Comparison of ENCODE assay signal across 18 cellular contexts in genomic region chr1:110464340-110464739, GRCh38. TPM values are rescaled to one million over a fixed set of nuclear protein-coding genes. Genes with fewer than 3 reads are reported as not detected.
DNase-seq lines count a peak whose midpoint lies in the region; ATAC-seq and TF ChIP-seq lines count a peak whose summit lies in the region.
"Had no signal": no experiment of that assay in that cellular context is flagged by ENCODE, and none has a peak within 500 bp of the region (broad histone marks: within the 10 kb centered on the region; RNA-seq: fewer than 3 reads in every experiment).

No MANE protein-coding gene starts in this region.

- no peaks in the 10 kb centered on the region for H3K27me3 ChIP-seq in Caco-2 (replicated peaks; ENCODE audit: control insufficient read depth, insufficient read depth, low read length)
- H3K27me3 ChIP-seq in RWPE2 (ENCODE audit: insufficient read depth, poor library complexity, severe bottlenecking): no peaks in the 10 kb centered on the region
- no peaks in the 10 kb centered on the region for H3K27me3 ChIP-seq in aorta (ENCODE audit: control insufficient read depth in 1 of 2, insufficient read depth in 2 of 2, low read length in 1 of 2)
- H3K27me3 ChIP-seq: ovary had no signal

- H3K27ac ChIP-seq in RWPE2 (ENCODE audit: poor library complexity, severe bottlenecking): peak overlapping the region; percentile 65
- no peak overlapping the region for H3K27ac ChIP-seq in aorta (ENCODE audit: low read depth in 1 of 2, low read length in 2 of 2)
- H3K27ac ChIP-seq: ovary had no signal

- H3K27me3 Mint-ChIP-seq in Caco-2 (ENCODE audit: insufficient read depth, unreplicated experiment): no peaks in the 10 kb centered on the region

- no peak overlapping the region for H3K4me3 ChIP-seq in Caco-2 (ENCODE audit: low read depth, low read length)
- no peak overlapping the region for H3K4me3 ChIP-seq in RWPE2 (ENCODE audit: severe bottlenecking)
- H3K4me3 ChIP-seq in aorta (ENCODE audit: low read length in 2 of 2): no peak overlapping the region
- H3K4me3 ChIP-seq: GM23338, ovary had no signal

- WGBS in aorta, 2 donors: 77 to 84% methylated on average over 2 of the region's 2 CpGs

- CTCF ChIA-PET in Caco-2 (lab: Charles Lee): interaction anchor here (0.6 to 2.5 kb wide), 9 partner anchors 13 to 639 kb away, joined by 3 to 30 read pairs (median 5); partner anchors contain the start of gene RBM15

- no peaks in the 10 kb centered on the region for H3K36me3 ChIP-seq in Caco-2 (ENCODE audit: control insufficient read depth, insufficient read depth, low read length)
- no peaks in the 10 kb centered on the region for H3K36me3 ChIP-seq in RWPE2 (ENCODE audit: low read depth)
- H3K36me3 ChIP-seq in aorta (ENCODE audit: control insufficient read depth in 1 of 2, insufficient read depth in 2 of 2, low read length in 1 of 2): no peaks in the 10 kb centered on the region
- H3K36me3 ChIP-seq: ovary, WERI-Rb-1 had no signal

- TF ChIP-seq CTCF in Caco-2 (IDR thresholded peaks at IDR 0.05; ENCODE audit: insufficient read depth in 1 of 2, low read depth in 1 of 2, low read length in 1 of 2, severe bottlenecking in 1 of 2, unreplicated experiment in 1 of 2) (no peak), RWPE2 (IDR thresholded peaks at IDR 0.05; ENCODE audit: poor library complexity, severe bottlenecking) (no peak)

- no TSS peak for BruUV-seq in Caco-2 (replicated peaks; lab: Mats Ljungman, UMichigan)

- peaks cover 22% of the 10 kb centered on the region for H3K4me1 Mint-ChIP-seq in Caco-2 (ENCODE audit: low read depth, unreplicated experiment)
- H3K4me1 Mint-ChIP-seq: CD4-positive, CD25-positive, alpha-beta regulatory T cell; GM23338 had no signal

- H3K4me3 Mint-ChIP-seq in Caco-2 (ENCODE audit: unreplicated experiment): peak overlapping the region; percentile 20
- H3K4me3 Mint-ChIP-seq: CD4-positive, CD25-positive, alpha-beta regulatory T cell; GM23338 had no signal

- ATAC-seq in RWPE2 (ENCODE audit: low read depth): peak; percentile 78
- ATAC-seq in GM19035 (IDR thresholded peaks at IDR 0.05; ENCODE audit: unreplicated experiment): no peak
- ATAC-seq in aorta (ENCODE audit: low FRiP score): no peak
- ATAC-seq: GM23338 had no signal

- H3K36me3 Mint-ChIP-seq in Caco-2 (ENCODE audit: insufficient read depth, unreplicated experiment): no peaks in the 10 kb centered on the region
- H3K36me3 Mint-ChIP-seq: CD4-positive, CD25-positive, alpha-beta regulatory T cell had no signal

- H3K27ac Mint-ChIP-seq in Caco-2 (ENCODE audit: unreplicated experiment): peak overlapping the region; percentile 40

- H3K9me3 ChIP-seq in Caco-2 (no peaks in the 10 kb centered on the region), RWPE2 (ENCODE audit: severe bottlenecking) (no peaks in the 10 kb centered on the region), aorta (ENCODE audit: control insufficient read depth, low read length) (no peaks in the 10 kb centered on the region)
- H3K9me3 ChIP-seq: ovary had no signal

- H3K4me1 ChIP-seq in Caco-2 (peaks cover 34% of the 10 kb centered on the region), RWPE2 (ENCODE audit: insufficient read depth, poor library complexity, severe bottlenecking) (peaks cover 23% of the 10 kb centered on the region), aorta (ENCODE audit: control insufficient read depth in 1 of 2, insufficient read depth in 2 of 2, low read length in 2 of 2) (no peaks in the 10 kb centered on the region)

- POLR2A ChIA-PET in Caco-2 (lab: Charles Lee): interaction anchor here (0.9 kb wide), 2 partner anchors 16 to 126 kb away, joined by 3 to 5 read pairs; no protein-coding TSS in a partner anchor

- DNase-seq in Caco-2 (peak in 1 of 2 experiments; percentile 17), RWPE2 (ENCODE audit: low spot score) (no peak), fibroblast of peridontal ligament (ENCODE audit: extremely low read depth) (peak; percentile 43), renal cortical epithelial cell (ENCODE audit: low read depth) (peak; percentile 15), AG08395 (ENCODE audit: low spot score) (no peak), aorta (no peak), NCI-H345 treated with DMSO at 0.1 percent for 48 hours (lab: John Stamatoyannopoulos, UW; ENCODE audit: unreplicated experiment) (no peak)
- DNase-seq: activated naive CD4-positive, alpha-beta T cell treated with anti-CD3 and anti-CD28 coated beads, Interleukin-2, amount 50 U/mL, for 16 hours; CD4-positive, CD25-positive, alpha-beta regulatory T cell; NCI-H146; OCI-M1; ovary; stimulated activated CD4-positive, alpha-beta T cell treated with anti-CD3 and anti-CD28 coated beads, Interleukin-1b, Interleukin-23, amount 100 ng/mL, for 48 hours; WERI-Rb-1 had no signal

- intact Hi-C loops in Caco-2 (cut with micrococcal nuclease; ENCODE audit: unreplicated experiment): loop anchor here (1.0 to 10.0 kb wide), 2 partner anchors 13 to 130 kb away; partner anchors contain the start of gene RBM15
- intact Hi-C loops in aorta (cut with DNase I): loop anchor here in 1 of 2 donors (5.0 kb wide), 1 partner anchor 432 kb away; the partner anchor contains the start of gene STRIP1

- H3K9me3 Mint-ChIP-seq in Caco-2 (ENCODE audit: unreplicated experiment): no peaks in the 10 kb centered on the region
- H3K9me3 Mint-ChIP-seq: CD4-positive, CD25-positive, alpha-beta regulatory T cell; GM23338 had no signal

RNA-seq across cellular contexts. Expression of gene PROK1, which starts 13.4 kb away (rescaled TPM):
- total RNA-seq in Caco-2 (2022) (not detected in 2 replicates), renal cortical epithelial cell (not detected in 2 replicates), aorta (under 1 TPM; 0.26 to 0.27 TPM)
- under 1 TPM in 1 of 2 donors, not detected in 1; 0.25 TPM for polyA plus RNA-seq in aorta
- total RNA-seq: CD4-positive, CD25-positive, alpha-beta regulatory T cell; cerebellum; GM23338; NCI-H460 had no signal
- polyA plus RNA-seq: CD4-positive, CD25-positive, alpha-beta regulatory T cell; GM23338 had no signal

RNA-seq across cellular contexts. Expression of gene KCNA10, which starts 54.6 kb away (rescaled TPM):
- total RNA-seq in Caco-2 (2022): not detected in 2 replicates
- not detected in 2 replicates for total RNA-seq in renal cortical epithelial cell
- not detected for total RNA-seq in aorta
- polyA plus RNA-seq in aorta: not detected
- total RNA-seq: CD4-positive, CD25-positive, alpha-beta regulatory T cell; cerebellum; GM23338; NCI-H460; ovary had no signal
- polyA plus RNA-seq: CD4-positive, CD25-positive, alpha-beta regulatory T cell; GM23338; ovary had no signal

RNA-seq across cellular contexts. Expression of gene LAMTOR5, which starts 56.8 kb away (rescaled TPM):
- total RNA-seq in Caco-2 (2022) (104 and 106 TPM in 2 replicates), renal cortical epithelial cell (49.8 and 54.2 TPM in 2 replicates), aorta (10 to 100 TPM; 73.6 to 77.6 TPM)
- polyA plus RNA-seq in aorta: 100 to 1,000 TPM; 176 to 329 TPM

Comparison
In these comparisons a context has a peak if more than half of its experiments do, and no peak if none do; other contexts are left out.
1. DNase-seq: peak in fibroblast of peridontal ligament (single experiment) and renal cortical epithelial cell (single experiment); none in RWPE2 (single experiment), AG08395 (single experiment), aorta (0 of 2) and NCI-H345 treated with DMSO at 0.1 percent for 48 hours (single experiment).